In the genomic region with DNA sequence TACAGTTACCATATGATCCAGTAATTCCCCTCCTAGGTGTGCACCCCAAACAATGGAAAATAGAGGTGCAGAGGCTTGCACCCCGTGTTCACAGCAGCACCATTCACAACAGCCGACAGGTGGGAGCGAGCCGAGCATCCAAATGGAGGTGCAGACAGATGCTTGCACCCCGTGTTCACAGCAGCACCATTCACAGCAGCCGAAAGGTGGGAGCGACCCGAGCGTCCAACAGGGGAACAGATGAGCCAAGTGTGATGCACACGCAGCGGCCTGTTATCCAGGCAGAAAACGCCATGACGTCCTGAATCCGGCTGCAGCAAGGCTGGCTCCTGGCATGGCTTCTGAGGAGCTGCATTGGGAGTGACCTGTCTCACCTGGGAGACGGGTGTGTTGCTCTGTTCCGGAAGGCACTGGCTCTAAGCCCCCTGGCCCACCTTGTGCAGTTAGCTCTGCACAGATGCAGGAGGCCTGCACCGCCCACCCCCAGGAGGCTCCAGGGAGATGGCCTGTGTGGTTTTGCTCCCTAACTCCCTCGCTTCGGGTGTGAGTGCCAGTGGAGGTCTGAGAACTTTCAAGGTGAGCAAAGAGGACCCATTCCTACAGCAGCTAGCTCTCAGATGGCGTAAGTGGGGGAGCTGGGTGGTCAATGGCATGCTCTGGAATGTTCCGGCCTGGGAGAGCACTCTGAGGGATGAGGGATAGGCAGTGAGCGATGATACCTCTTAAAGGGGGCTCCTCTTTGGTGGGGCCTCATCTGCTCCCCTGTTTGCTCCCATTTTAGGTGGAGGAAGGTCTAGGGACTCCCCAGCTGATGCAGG, we compare ENCODE assay signal across 18 cellular contexts. TPM values are rescaled to one million over a fixed set of nuclear protein-coding genes. Genes with fewer than 3 reads are reported as not detected.
DNase-seq lines count a peak whose midpoint lies in the region; ATAC-seq and TF ChIP-seq lines count a peak whose summit lies in the region.
"Had no signal": no experiment of that assay in that cellular context is flagged by ENCODE, and none has a peak within 500 bp of the region (broad histone marks: within the 10 kb centered on the region; RNA-seq: fewer than 3 reads in every experiment).

No MANE protein-coding gene starts in this region.

- H3K4me1 Mint-ChIP-seq in osteocyte (ENCODE audit: unreplicated experiment): no peaks in the 10 kb centered on the region

- no peak overlapping the region for H3K4me3 Mint-ChIP-seq in osteocyte (ENCODE audit: unreplicated experiment)
- H3K4me3 Mint-ChIP-seq: CD8-positive, alpha-beta T cell had no signal

- no peak overlapping the region for H3K27ac Mint-ChIP-seq in osteocyte (ENCODE audit: unreplicated experiment)
- H3K27ac Mint-ChIP-seq: CD8-positive, alpha-beta T cell had no signal

- no peak for TF ChIP-seq CTCF in GM13977 (IDR thresholded peaks at IDR 0.05; ENCODE audit: extremely low read depth, insufficient read depth, missing control alignments)
- TF ChIP-seq CTCF in osteocyte (IDR thresholded peaks at IDR 0.05): no peak

- H3K27me3 Mint-ChIP-seq in osteocyte (ENCODE audit: unreplicated experiment): peaks cover 2% of the 10 kb centered on the region

- in situ Hi-C loops in GM13977 (cut with MboI; ENCODE audit: low pct_unique_long_range_greater_than_20kb, low sequenced_read_pairs, unreplicated experiment): no loop called here

- ATAC-seq in HG02571 (IDR thresholded peaks at IDR 0.05; ENCODE audit: unreplicated experiment): no peak
- ATAC-seq: CD8-positive, alpha-beta T cell; PC-3 had no signal

- no peaks in the 10 kb centered on the region for H3K9me3 Mint-ChIP-seq in osteocyte (ENCODE audit: unreplicated experiment)
- H3K9me3 Mint-ChIP-seq: CD8-positive, alpha-beta T cell had no signal

- DNase-seq in D341Med (ENCODE audit: low spot score) (peak; percentile 10), GM13977 (ENCODE audit: low spot score) (peak; percentile 3), iPS-NIHi11 (ENCODE audit: low spot score) (peak; percentile 3), osteocyte (ENCODE audit: extremely low spot score, unreplicated experiment) (peak; percentile 73), NOMO-1 treated with DMSO at 0.1 percent for 48 hours (lab: John Stamatoyannopoulos, UW; ENCODE audit: unreplicated experiment) (no peak), DMS 273 (lab: John Stamatoyannopoulos, UW; ENCODE audit: unreplicated experiment) (no peak)
- no peak for DNase-seq in stimulated activated naive CD4-positive, alpha-beta T cell treated with Interleukin-2 at 50 U/mL for 16 hours (lab: John Stamatoyannopoulos, UW)
- DNase-seq: KG1, NCI-H1092, NCI-H1694 treated with DMSO at 0.1 percent for 48 hours, NCI-H345, NCI-H526 treated with DMSO at 0.1 percent for 48 hours, PC-3 had no signal

- no peaks in the 10 kb centered on the region for H3K36me3 Mint-ChIP-seq in osteocyte (ENCODE audit: unreplicated experiment)
- H3K36me3 Mint-ChIP-seq: CD8-positive, alpha-beta T cell had no signal

RNA-seq across cellular contexts. Expression of a gene that starts 47.8 kb away (rescaled TPM):
- 0.05 and 0.34 TPM in 2 replicates for total RNA-seq in osteocyte
- total RNA-seq: CD8-positive, alpha-beta T cell; Daoy; M059J; PC-3; SK-MEL-5 had no signal

Comparison
In these comparisons a context has a peak if more than half of its experiments do, and no peak if none do; other contexts are left out.
1. DNase-seq: peak in D341Med (single experiment), GM13977 (single experiment), iPS-NIHi11 (single experiment) and osteocyte (single experiment); none in NOMO-1 treated with DMSO at 0.1 percent for 48 hours (single experiment), stimulated activated naive CD4-positive, alpha-beta T cell treated with Interleukin-2 at 50 U/mL for 16 hours (single experiment) and DMS 273 (single experiment).